Comparison of ENCODE assay signal across 18 cellular contexts in genomic region chr12:3523728-3524127, GRCh38. TPM values are rescaled to one million over a fixed set of nuclear protein-coding genes. Genes with fewer than 3 reads are reported as not detected.
DNase-seq lines count a peak whose midpoint lies in the region; ATAC-seq, FAIRE-seq and TF ChIP-seq lines count a peak whose summit lies in the region.
"Had no signal": no experiment of that assay in that cellular context is flagged by ENCODE, and none has a peak within 500 bp of the region (broad histone marks: within the 10 kb centered on the region; RNA-seq: fewer than 3 reads in every experiment).

No MANE protein-coding gene starts in this region.

- H3K4me3 ChIP-seq in PC-3 (ENCODE audit: low read length) (no peak overlapping the region), esophagus muscularis mucosa (no peak overlapping the region), small intestine (ENCODE audit: low read depth in 1 of 2, low read length in 2 of 2) (no peak overlapping the region)
- H3K4me3 ChIP-seq: BLaER1 treated with 17β-estradiol and CSF1 and Interleukin-3, amounts not matched to agents 10 nM and 100 nM; PC-9 had no signal

- no peak overlapping the region for H3K27ac ChIP-seq in PC-3 (ENCODE audit: low read length)
- no peak overlapping the region for H3K27ac ChIP-seq in esophagus muscularis mucosa (replicated peaks in 1 of 4)
- H3K27ac ChIP-seq in small intestine (ENCODE audit: low read depth in 1 of 2, low read length in 1 of 2) = no peak overlapping the region
- H3K27ac ChIP-seq: BLaER1 treated with 17β-estradiol and CSF1 and Interleukin-3, amounts not matched to agents 10 nM and 100 nM; PC-9 had no signal

- DNase-seq in ELR (ENCODE audit: low read depth) (peak; percentile 43), PC-3 (peak; percentile 40), esophagus muscularis mucosa (ENCODE audit: extremely low spot score) (peak; percentile 34), small intestine (peak; percentile 54), HEK293T (ENCODE audit: extremely low spot score) (no peak), posterior cingulate gyrus (no peak)
- DNase-seq: CD8-positive, alpha-beta memory T cell; DND-41; H7; KBM-7; NCI-H1436; NCI-H1930; NCI-H345; NCI-H526; PC-9 had no signal

- H4K20me1 ChIP-seq in PC-3 (ENCODE audit: low read length) = no peaks in the 10 kb centered on the region
- H4K20me1 ChIP-seq: BLaER1 treated with 17β-estradiol and CSF1 and Interleukin-3, amounts not matched to agents 10 nM and 100 nM had no signal

- no peaks in the 10 kb centered on the region for H3K36me3 ChIP-seq in PC-3 (ENCODE audit: low read depth, low read length)
- H3K36me3 ChIP-seq in esophagus muscularis mucosa = no peaks in the 10 kb centered on the region
- H3K36me3 ChIP-seq in small intestine (ENCODE audit: control insufficient read depth in 2 of 2, insufficient read depth in 2 of 2, low read length in 2 of 2) = no peaks in the 10 kb centered on the region
- H3K36me3 ChIP-seq: BLaER1 treated with 17β-estradiol and CSF1 and Interleukin-3, amounts not matched to agents 10 nM and 100 nM had no signal

- no peak overlapping the region for H3K9ac ChIP-seq in PC-3 (ENCODE audit: low read length)
- H3K9ac ChIP-seq: BLaER1 treated with 17β-estradiol and CSF1 and Interleukin-3, amounts not matched to agents 10 nM and 100 nM had no signal

- H3K9me3 ChIP-seq in PC-3 (ENCODE audit: low read length) (peaks cover 4% of the 10 kb centered on the region; the same call in 1 of the 2 replicates), esophagus muscularis mucosa (peaks cover 0 to 16% (median 13%) of the 10 kb centered on the region in 4 donors), small intestine (ENCODE audit: control insufficient read depth, low read depth) (no peaks in the 10 kb centered on the region)

- H2AFZ ChIP-seq in PC-3 (ENCODE audit: low read length) = no peak overlapping the region
- H2AFZ ChIP-seq: PC-9 had no signal

- H3K27me3 ChIP-seq in PC-3 (ENCODE audit: low read length) (no peaks in the 10 kb centered on the region), esophagus muscularis mucosa (no peaks in the 10 kb centered on the region), small intestine (ENCODE audit: control insufficient read depth in 2 of 2, insufficient read depth in 2 of 2, low read length in 2 of 2) (no peaks in the 10 kb centered on the region)
- H3K27me3 ChIP-seq: BLaER1 treated with 17β-estradiol and CSF1 and Interleukin-3, amounts not matched to agents 10 nM and 100 nM had no signal

- no peak for TF ChIP-seq EP300 in esophagus muscularis mucosa (IDR thresholded peaks at IDR 0.05)

- CTCF ChIA-PET in PC-3 (lab: Charles Lee) (interaction anchor here (0.6 to 1.5 kb wide), 3 partner anchors 105 to 224 kb away, joined by 3 to 4 read pairs (median 4); no protein-coding TSS in a partner anchor), HEK293T (lab: Yijun Ruan, JAX) (interaction anchor here (0.7 to 0.9 kb wide), 2 partner anchors 67 to 224 kb away, joined by 4 read pairs; no protein-coding TSS in a partner anchor)

- intact Hi-C loops in PC-3 (cut with micrococcal nuclease) = loop anchor here (1.0 kb wide), 1 partner anchor 223 kb away; no protein-coding TSS in a partner anchor
- intact Hi-C loops in esophagus muscularis mucosa (cut with DNase I) = no loop called here
- intact Hi-C loops in posterior cingulate gyrus (cut with DNase I) = no loop called here

- no peak for FAIRE-seq in small intestine (lab: Jason Lieb, UNC)
- FAIRE-seq: G401.6 had no signal

- no peaks in the 10 kb centered on the region for H3K9me2 ChIP-seq in PC-3 (replicated peaks; ENCODE audit: low read length)

- POLR2A ChIA-PET in PC-3 (lab: Charles Lee; ENCODE audit: unreplicated experiment) (no interaction called here), HEK293T (lab: Yijun Ruan, JAX) (no interaction called here)

- TF ChIP-seq CTCF in PC-3 (conservative IDR thresholded peaks at IDR 0.05; ENCODE audit: low read depth, low read length) (no peak), esophagus muscularis mucosa (IDR thresholded peaks at IDR 0.05) (no peak)

- 86% methylated on average over 5 of the region's 5 CpGs for WGBS in esophagus muscularis mucosa
- WGBS in small intestine, 3 donors = 31 to 57% (median 39%) methylated on average over 5 of the region's 5 CpGs

- H3F3A ChIP-seq in PC-3 (ENCODE audit: low read length, unreplicated experiment) = peaks cover 6% of the 10 kb centered on the region

- TF ChIP-seq POLR2A in esophagus muscularis mucosa (IDR thresholded peaks at IDR 0.05; ENCODE audit: low read depth) = no peak

- H3K4me1 ChIP-seq in PC-3 (ENCODE audit: insufficient read depth, low read length) (peaks cover 35% of the 10 kb centered on the region), esophagus muscularis mucosa (peaks cover 0 to 3% (median 0%) of the 10 kb centered on the region in 4 donors), small intestine (ENCODE audit: control insufficient read depth in 2 of 2, insufficient read depth in 1 of 2, low read depth in 1 of 2, low read length in 1 of 2) (no peaks in the 10 kb centered on the region)

- BruUV-seq in PC-3 (replicated peaks; lab: Mats Ljungman, UMichigan) = no TSS peak

- no peaks in the 10 kb centered on the region for H3K79me2 ChIP-seq in PC-3 (ENCODE audit: low read length)

- ATAC-seq in PC-3 (no peak), HG03520 (IDR thresholded peaks at IDR 0.05; ENCODE audit: unreplicated experiment) (no peak)

- 0 out of 2 replicates have a peak overlapping the region, but pooled peaks have one; percentile 8 for H3K4me2 ChIP-seq in PC-3 (ENCODE audit: low read length)
- H3K4me2 ChIP-seq: PC-9 had no signal

TF ChIP-seq in HEK293T, 16 proteins besides CTCF, POLR2A, EP300 and RAD21:
- TF ChIP-seq BHLHE40 (IDR thresholded peaks at IDR 0.05; ENCODE audit: borderline replicate concordance) (no peak), HDGF (IDR thresholded peaks at IDR 0.05; ENCODE audit: borderline replicate concordance) (no peak), NFRKB (IDR thresholded peaks at IDR 0.05) (no peak), SP1 (IDR thresholded peaks at IDR 0.05) (no peak), FOXK2 (IDR thresholded peaks at IDR 0.05) (no peak), SUZ12 (IDR thresholded peaks at IDR 0.05) (no peak), ZNF384 (IDR thresholded peaks at IDR 0.05) (no peak), CTBP1 (IDR thresholded peaks at IDR 0.05; ENCODE audit: borderline replicate concordance) (no peak)
- TF ChIP-seq, protein P1, sequence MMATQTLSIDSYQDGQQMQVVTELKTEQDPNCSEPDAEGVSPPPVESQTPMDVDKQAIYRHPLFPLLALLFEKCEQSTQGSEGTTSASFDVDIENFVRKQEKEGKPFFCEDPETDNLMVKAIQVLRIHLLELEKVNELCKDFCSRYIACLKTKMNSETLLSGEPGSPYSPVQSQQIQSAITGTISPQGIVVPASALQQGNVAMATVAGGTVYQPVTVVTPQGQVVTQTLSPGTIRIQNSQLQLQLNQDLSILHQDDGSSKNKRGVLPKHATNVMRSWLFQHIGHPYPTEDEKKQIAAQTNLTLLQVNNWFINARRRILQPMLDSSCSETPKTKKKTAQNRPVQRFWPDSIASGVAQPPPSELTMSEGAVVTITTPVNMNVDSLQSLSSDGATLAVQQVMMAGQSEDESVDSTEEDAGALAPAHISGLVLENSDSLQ (IDR thresholded peaks at IDR 0.05) = no peak
TF ChIP-seq in HEK293T: peak in this region for 0.

RNA-seq across cellular contexts. Expression of gene PRMT8, which starts 32.7 kb away (rescaled TPM):
- total RNA-seq in PC-3 (2014; rRNA removed) (not detected in 2 replicates), esophagus muscularis mucosa (not detected)
- polyA plus RNA-seq in small intestine = under 1 TPM in 1 of 3 donors, not detected in 2; 0.01 TPM
- total RNA-seq: CD8-positive, alpha-beta memory T cell; PC-9 had no signal

Comparison
In these comparisons a context has a peak if more than half of its experiments do, and no peak if none do; other contexts are left out.
1. DNase-seq: peak in ELR (single experiment), PC-3 (single experiment), esophagus muscularis mucosa (single experiment) and small intestine (single experiment); none in HEK293T (single experiment) and posterior cingulate gyrus (0 of 10).